In the genomic region with DNA sequence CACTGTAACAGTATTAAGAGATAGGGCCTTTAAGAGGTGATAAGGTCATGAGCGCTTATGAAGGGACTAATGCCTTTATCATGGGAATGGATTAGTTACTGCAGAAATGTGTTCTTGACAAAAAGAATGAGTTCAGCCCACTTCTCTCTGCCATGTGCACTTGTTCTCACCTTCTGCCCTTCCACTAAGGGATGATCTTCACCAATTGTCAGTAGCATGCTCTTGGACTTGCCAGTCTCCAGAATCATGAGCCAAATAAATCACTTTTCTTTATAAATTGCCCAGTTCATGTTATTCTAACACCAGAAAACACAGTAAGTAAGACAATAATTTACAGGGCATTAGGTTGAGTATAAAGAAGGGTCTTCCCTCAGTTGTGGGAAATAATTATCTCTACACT, we compare ENCODE assay signal across 26 cellular contexts.
"Had no signal": no experiment of that assay in that cellular context is flagged by ENCODE, and none has a peak within 500 bp of the region (broad histone marks: within the 10 kb centered on the region; RNA-seq: fewer than 3 reads in every experiment).

No MANE protein-coding gene starts in this region.

- H3K9me3 ChIP-seq: colonic mucosa, gastrocnemius medialis had no signal

- H3K27me3 Mint-ChIP-seq: dendritic cell treated with granulocyte-macrophage colony-stimulating factor and Interleukin-4, amounts not matched to agents 40 ng/mL and 50 ng/mL, for 4 days; effector memory CD8-positive, alpha-beta T cell had no signal

- H3K27ac ChIP-seq: colonic mucosa, coronary artery, dorsolateral prefrontal cortex, epithelial cell of prostate, esophagus muscularis mucosa, esophagus squamous epithelium, foreskin keratinocyte, gastrocnemius medialis, gastroesophageal sphincter, heart left ventricle, heart right ventricle had no signal

- H3K4me3 ChIP-seq: colonic mucosa, coronary artery, dorsolateral prefrontal cortex, esophagus muscularis mucosa, esophagus squamous epithelium, gastrocnemius medialis, gastroesophageal sphincter, heart left ventricle, heart right ventricle had no signal

- H3K36me3 ChIP-seq: colonic mucosa, esophagus muscularis mucosa, esophagus squamous epithelium, gastrocnemius medialis, gastroesophageal sphincter had no signal

- FAIRE-seq: endothelial cell of umbilical vein had no signal

- H3K27me3 ChIP-seq: colonic mucosa, dorsolateral prefrontal cortex, esophagus muscularis mucosa, esophagus squamous epithelium, foreskin keratinocyte, gastrocnemius medialis, gastroesophageal sphincter, heart left ventricle, heart right ventricle had no signal

- DNase-seq: colonic mucosa; cortex of kidney; dermis blood vessel endothelial cell; dorsolateral prefrontal cortex; effector CD4-positive, alpha-beta T cell; effector CD8-positive, alpha-beta T cell; effector memory CD4-positive, alpha-beta T cell; effector memory CD8-positive, alpha-beta T cell; endodermal cell; erythroblast; esophagus squamous epithelium; foreskin fibroblast; foreskin keratinocyte; foreskin melanocyte; gastrocnemius medialis; glutamatergic neuron; head of caudate nucleus; heart left ventricle; heart right ventricle had no signal

- H3K4me1 Mint-ChIP-seq: endodermal cell had no signal

- ATAC-seq: effector memory CD8-positive, alpha-beta T cell; esophagus mucosa; foreskin keratinocyte; gastrocnemius medialis; gastroesophageal sphincter; heart left ventricle; heart right ventricle had no signal

- H3K4me1 ChIP-seq: colonic mucosa, esophagus muscularis mucosa, foreskin keratinocyte, gastrocnemius medialis, gastroesophageal sphincter had no signal

- H3K27ac Mint-ChIP-seq: dendritic cell treated with granulocyte-macrophage colony-stimulating factor and Interleukin-4, amounts not matched to agents 40 ng/mL and 50 ng/mL, for 4 days; effector memory CD8-positive, alpha-beta T cell; endodermal cell had no signal

- H3K4me3 Mint-ChIP-seq: dendritic cell treated with granulocyte-macrophage colony-stimulating factor and Interleukin-4, amounts not matched to agents 40 ng/mL and 50 ng/mL, for 4 days; effector memory CD8-positive, alpha-beta T cell; endodermal cell had no signal
